Comparison of ENCODE assay signal across 8 cellular contexts in genomic region chr16:74998481-74999207, GRCh38. TPM values are rescaled to one million over a fixed set of nuclear protein-coding genes. Genes with fewer than 3 reads are reported as not detected.
DNase-seq lines count a peak whose midpoint lies in the region; ATAC-seq, FAIRE-seq and TF ChIP-seq lines count a peak whose summit lies in the region.

ZNRF1 (plus strand) TSS chr16:74999024; CDS start chr16:74999672, 648 bp downstream.

- H4K20me1 ChIP-seq in MM.1S (ENCODE audit: insufficient read depth, low read length): no peaks in the 10 kb centered on the region

- no peaks in the 10 kb centered on the region for H3K9me2 ChIP-seq in MM.1S (replicated peaks; ENCODE audit: insufficient read depth, low read length)

- H3K27me3 ChIP-seq in HAP-1 (ENCODE audit: low read depth) (no peaks in the 10 kb centered on the region), MM.1S (replicated peaks; ENCODE audit: insufficient read depth, low read length) (no peaks in the 10 kb centered on the region)

- H3F3A ChIP-seq in MM.1S (ENCODE audit: insufficient read depth, low read length): no peaks in the 10 kb centered on the region

- DNase-seq in HAP-1 (ENCODE audit: low spot score in 2 of 2): peak; percentile 70 to 90
- peak; percentile 56 for DNase-seq in MM.1S
- DNase-seq in amniotic stem cell (lab: John Stamatoyannopoulos, UW): peak; percentile 15
- peak; percentile 93 for DNase-seq in left ventricle myocardium superior
- no peak for DNase-seq in pulmonary artery endothelial cell (ENCODE audit: low read depth, low spot score)
- DNase-seq in urothelium cell line (ENCODE audit: low spot score): peak; percentile 94

- TF ChIP-seq CTCF in MM.1S (IDR thresholded peaks at IDR 0.05; ENCODE audit: low read length): peak; percentile 56

- peak within 1 kb of the TSS; percentile 21; the same call in 1 of the 2 replicates for H3K9ac ChIP-seq in MM.1S (ENCODE audit: low read length)

- in situ Hi-C loops in HAP-1 (cut with MboI; ENCODE audit: low sequenced_read_pairs): no loop called here

- H3K9me3 ChIP-seq in HAP-1: no peaks in the 10 kb centered on the region
- no peaks in the 10 kb centered on the region for H3K9me3 ChIP-seq in MM.1S (replicated peaks; ENCODE audit: insufficient read depth, low read length)

- peak within 1 kb of the TSS; percentile 61; the same call in 1 of the 2 replicates for H2AFZ ChIP-seq in MM.1S (ENCODE audit: low read length)

- intact Hi-C loops in T-helper 1 cell treated with Interleukin-12 subunit alpha and Interleukin-12 subunit beta and Interleukin-4 antibody, amounts not matched to agents 30 ng/mL and 1 ng/mL, for 36 hours (cut with micrococcal nuclease): loop anchor here (1.0 kb wide), 5 partner anchors 13 to 150 kb away; partner anchors contain the start of genes WDR59 and ZFP1
- intact Hi-C loops in left ventricle myocardium superior (cut with micrococcal nuclease): no loop called here

- H3K36me3 ChIP-seq in HAP-1 (replicated peaks) (no peaks in the 10 kb centered on the region), MM.1S (replicated peaks; ENCODE audit: insufficient read depth, low read length) (no peaks in the 10 kb centered on the region)

- peak within 1 kb of the TSS; percentile 74 for H3K4me2 ChIP-seq in MM.1S (ENCODE audit: low read depth, low read length)

- H3K4me3 ChIP-seq in GM08714 (ENCODE audit: low read length) (peak within 1 kb of the TSS; percentile 72), HAP-1 (peak within 1 kb of the TSS; percentile 62), MM.1S (ENCODE audit: low read length) (peak within 1 kb of the TSS; percentile 55)

- H3K27ac ChIP-seq in MM.1S (ENCODE audit: low read length): no peak within 1 kb of the TSS

- H3K4me1 ChIP-seq in HAP-1: peaks cover 11% of the 10 kb centered on the region
- H3K4me1 ChIP-seq in MM.1S (ENCODE audit: low read length): no peaks in the 10 kb centered on the region

- peak; percentile 86 for ATAC-seq in left ventricle myocardium superior

- FAIRE-seq in urothelium cell line (lab: Jason Lieb, UNC): no peak

- no peaks in the 10 kb centered on the region for H3K79me2 ChIP-seq in MM.1S (ENCODE audit: low read length)

RNA-seq across cellular contexts. Expression of gene ZNRF1, which starts in this region (rescaled TPM):
- 48.0 and 49.0 TPM in 2 replicates for total RNA-seq in T-helper 1 cell treated with Interleukin-12 subunit alpha and Interleukin-12 subunit beta and Interleukin-4 antibody, amounts not matched to agents 30 ng/mL and 1 ng/mL, for 36 hours
- total RNA-seq in left ventricle myocardium superior (24.5 TPM), pulmonary artery endothelial cell (16.9 and 21.9 TPM in 2 replicates)
